ENCODE assay signal across 8 cellular contexts in genomic region chr3:71304684-71305083, GRCh38.
DNase-seq lines count a peak whose midpoint lies in the region; ATAC-seq and TF ChIP-seq lines count a peak whose summit lies in the region.

No MANE protein-coding gene starts in this region.

- TF ChIP-seq CTCF in HFFc6 (IDR thresholded peaks at IDR 0.05): peak; percentile 63
- TF ChIP-seq CTCF in glutamatergic neuron (IDR thresholded peaks at IDR 0.05; ENCODE audit: partially characterized antibody, unreplicated experiment): no peak
- TF ChIP-seq CTCF in omental fat pad (IDR thresholded peaks at IDR 0.05): no peak

- intact Hi-C loops in activated CD4-positive, alpha-beta memory T cell treated with anti-CD3 and anti-CD28 coated beads for 36 hours (cut with micrococcal nuclease): loop anchor here (1.0 to 10.0 kb wide), 6 partner anchors 120 to 754 kb away; no protein-coding TSS in a partner anchor

- H3K36me3 Mint-ChIP-seq in HFFc6 (ENCODE audit: low read depth) (no peaks in the 10 kb centered on the region), glutamatergic neuron (ENCODE audit: unreplicated experiment) (no peaks in the 10 kb centered on the region)
- H3K36me3 Mint-ChIP-seq in activated CD4-positive, alpha-beta memory T cell treated with anti-CD3 and anti-CD28 coated beads for 36 hours: peaks cover 3% of the 10 kb centered on the region

- H3K4me3 Mint-ChIP-seq in HFFc6 (peak overlapping the region; percentile 66; the same call in 1 of the 2 replicates), glutamatergic neuron (ENCODE audit: unreplicated experiment) (peak overlapping the region; percentile 80)
- H3K4me3 Mint-ChIP-seq in activated CD4-positive, alpha-beta memory T cell treated with anti-CD3 and anti-CD28 coated beads for 36 hours: peak overlapping the region; percentile 77

- CTCF ChIA-PET in activated CD4-positive, alpha-beta memory T cell treated with anti-CD3 and anti-CD28 coated beads for 36 hours (lab: Charles Lee): interaction anchor here (0.7 kb wide), 1 partner anchor 298 kb away, joined by 3 read pairs; no protein-coding TSS in a partner anchor

- DNase-seq in HFFc6: no peak
- DNase-seq in activated CD4-positive, alpha-beta memory T cell treated with anti-CD3 and anti-CD28 coated beads for 36 hours: peak; percentile 40
- DNase-seq in glutamatergic neuron: no peak
- DNase-seq in omental fat pad (ENCODE audit: low spot score): no peak
- no peak for DNase-seq in NOMO-1 (lab: John Stamatoyannopoulos, UW; ENCODE audit: unreplicated experiment in 2 of 2)
- no peak for DNase-seq in NCI-H1417 (lab: John Stamatoyannopoulos, UW)
- DNase-seq in activated effector memory CD4-positive, alpha-beta T cell treated with anti-CD3 and anti-CD28 coated beads, Interleukin-2, amount 50 U/mL, for 16 hours: no peak

- H3K9me3 Mint-ChIP-seq in HFFc6 (no peaks in the 10 kb centered on the region), glutamatergic neuron (ENCODE audit: unreplicated experiment) (no peaks in the 10 kb centered on the region)
- H3K9me3 Mint-ChIP-seq in activated CD4-positive, alpha-beta memory T cell treated with anti-CD3 and anti-CD28 coated beads for 36 hours: no peaks in the 10 kb centered on the region

- H3K4me1 Mint-ChIP-seq in HFFc6 (ENCODE audit: low read depth) (peaks cover 43% of the 10 kb centered on the region), glutamatergic neuron (ENCODE audit: low read depth, unreplicated experiment) (peaks cover 60% of the 10 kb centered on the region)
- peaks cover 88% of the 10 kb centered on the region for H3K4me1 Mint-ChIP-seq in activated CD4-positive, alpha-beta memory T cell treated with anti-CD3 and anti-CD28 coated beads for 36 hours (ENCODE audit: low read depth)

- H3K27ac Mint-ChIP-seq in HFFc6 (peak overlapping the region; percentile 48; the same call in 1 of the 2 replicates), glutamatergic neuron (ENCODE audit: unreplicated experiment) (no peak overlapping the region)
- peak overlapping the region; percentile 87 for H3K27ac Mint-ChIP-seq in activated CD4-positive, alpha-beta memory T cell treated with anti-CD3 and anti-CD28 coated beads for 36 hours

- ATAC-seq in omental fat pad (ENCODE audit: low FRiP score) (peak; percentile 46), GM19455 (IDR thresholded peaks at IDR 0.05; ENCODE audit: unreplicated experiment) (no peak)

- POLR2A ChIA-PET in activated CD4-positive, alpha-beta memory T cell treated with anti-CD3 and anti-CD28 coated beads for 36 hours (lab: Charles Lee): interaction anchor here (0.6 to 1.5 kb wide), 2 partner anchors 55 to 240 kb away, joined by 3 to 4 read pairs; no protein-coding TSS in a partner anchor

- H3K27me3 Mint-ChIP-seq in HFFc6 (ENCODE audit: insufficient read depth) (no peaks in the 10 kb centered on the region; the same call in 1 of the 2 replicates), glutamatergic neuron (ENCODE audit: unreplicated experiment) (peaks cover 2% of the 10 kb centered on the region)
- no peaks in the 10 kb centered on the region for H3K27me3 Mint-ChIP-seq in activated CD4-positive, alpha-beta memory T cell treated with anti-CD3 and anti-CD28 coated beads for 36 hours
